ENCODE assay signal across 1 cellular context in genomic region chr1:181088079-181089016, GRCh38.
TF ChIP-seq lines count a peak whose summit lies in the region.

IER5 (plus strand) TSS chr1:181088700; CDS start chr1:181088903, 203 bp downstream.

TF ChIP-seq in HepG2, 621 proteins besides CTCF, POLR2A, EP300 and RAD21 (continued from another document and continues in another):
- TF ChIP-seq AFF4 (CRISPR knock-in tag; IDR thresholded peaks at IDR 0.05): no peak; the same call in 1 of the 2 replicates
- 0 out of 2 replicates have a peak, but pooled peaks have one; percentile 42 for TF ChIP-seq MLX (CRISPR knock-in tag; IDR thresholded peaks at IDR 0.05)
- TF ChIP-seq YY1 (IDR thresholded peaks at IDR 0.05; ENCODE audit: insufficient read depth, insufficient replicate concordance, low read depth, low read length): peak; percentile 31
- peak; percentile 78 for TF ChIP-seq ZNF44 (CRISPR knock-in tag; IDR thresholded peaks at IDR 0.05)
- TF ChIP-seq FOXA3 (CRISPR knock-in tag; IDR thresholded peaks at IDR 0.05): peak; percentile 69
- peak; percentile 75 for TF ChIP-seq IKZF4 (CRISPR knock-in tag; IDR thresholded peaks at IDR 0.05; ENCODE audit: borderline replicate concordance, low read depth, not compliant biosample characterization)
- no peak for TF ChIP-seq PTBP1 (IDR thresholded peaks at IDR 0.05; ENCODE audit: low read depth, low read length, poor library complexity, severe bottlenecking)
- peak; percentile 85 for TF ChIP-seq HNF1B (CRISPR knock-in tag; IDR thresholded peaks at IDR 0.05)
- TF ChIP-seq ZBTB38 (CRISPR knock-in tag; IDR thresholded peaks at IDR 0.05): peak; percentile 61
- TF ChIP-seq U2AF1 (optimal IDR thresholded peaks at IDR 0.05; ENCODE audit: low read depth, low read length): peak; percentile 6
- no peak for TF ChIP-seq ZFAT (CRISPR knock-in tag; conservative IDR thresholded peaks at IDR 0.05)
- no peak; the same call in 1 of the 2 replicates for TF ChIP-seq ZNF546 (CRISPR knock-in tag; conservative IDR thresholded peaks at IDR 0.05)
- TF ChIP-seq SETDB1 (CRISPR knock-in tag; IDR thresholded peaks at IDR 0.05; ENCODE audit: borderline replicate concordance): no peak
- TF ChIP-seq MLXIP (CRISPR knock-in tag; IDR thresholded peaks at IDR 0.05; ENCODE audit: borderline replicate concordance): peak; percentile 41; the same call in 1 of the 2 replicates
- TF ChIP-seq MED1 (CRISPR knock-in tag; IDR thresholded peaks at IDR 0.05): peak; percentile 70
- peak; percentile 71; the same call in 1 of the 2 replicates for TF ChIP-seq NFKB2 (CRISPR knock-in tag; IDR thresholded peaks at IDR 0.05; ENCODE audit: borderline replicate concordance)
- TF ChIP-seq KLF11 (CRISPR knock-in tag; IDR thresholded peaks at IDR 0.05): peak; percentile 53; the same call in 1 of the 2 replicates
- no peak for TF ChIP-seq ZNF550 (CRISPR knock-in tag; IDR thresholded peaks at IDR 0.05; ENCODE audit: borderline replicate concordance)
- 0 out of 2 replicates have a peak, but pooled peaks have one; percentile 66 for TF ChIP-seq BRF2 (CRISPR knock-in tag; IDR thresholded peaks at IDR 0.05)
- TF ChIP-seq DMAP1 (CRISPR knock-in tag; IDR thresholded peaks at IDR 0.05): no peak
- TF ChIP-seq JUN (CRISPR knock-in tag; IDR thresholded peaks at IDR 0.05): no peak
- no peak for TF ChIP-seq ZBTB39 (CRISPR knock-in tag; IDR thresholded peaks at IDR 0.05)
- peak; percentile 71; the same call in 1 of the 2 replicates for TF ChIP-seq TFE3 (CRISPR knock-in tag; IDR thresholded peaks at IDR 0.05)
- TF ChIP-seq HOXA7 (CRISPR knock-in tag; IDR thresholded peaks at IDR 0.05): no peak
- TF ChIP-seq ZNF644 (CRISPR knock-in tag; IDR thresholded peaks at IDR 0.05; ENCODE audit: low read depth): no peak
- TF ChIP-seq ZNF782 (CRISPR knock-in tag; IDR thresholded peaks at IDR 0.05; ENCODE audit: borderline replicate concordance): no peak; the same call in 1 of the 2 replicates
- TF ChIP-seq ZNF710 (CRISPR knock-in tag; IDR thresholded peaks at IDR 0.05; ENCODE audit: borderline replicate concordance): no peak; the same call in 1 of the 2 replicates
- peak; percentile 97 for TF ChIP-seq RBM39 (IDR thresholded peaks at IDR 0.05; ENCODE audit: low read depth, low read length, poor library complexity, severe bottlenecking)
- TF ChIP-seq MYC (CRISPR knock-in tag; IDR thresholded peaks at IDR 0.05; ENCODE audit: borderline replicate concordance): peak; percentile 83
- peak; percentile 100 for TF ChIP-seq POLR2G (IDR thresholded peaks at IDR 0.05; ENCODE audit: low read depth, low read length)
- peak; percentile 78; the same call in 1 of the 2 replicates for TF ChIP-seq WIZ (CRISPR knock-in tag; IDR thresholded peaks at IDR 0.05)
